ENCODE assay signal across 9 cellular contexts in genomic region chr4:108173599-108174057, GRCh38. TPM values are rescaled to one million over a fixed set of nuclear protein-coding genes. Genes with fewer than 3 reads are reported as not detected.
A peak's percentile ranks its signal among the peaks of the same experiment; 100 is the strongest.
DNase-seq lines count a peak whose midpoint lies in the region; ATAC-seq and TF ChIP-seq lines count a peak whose summit lies in the region.
"Had no signal": no experiment of that assay in that cellular context is flagged by ENCODE, and none has a peak within 500 bp of the region (broad histone marks: within the 10 kb centered on the region; RNA-seq: fewer than 3 reads in every experiment).

No MANE protein-coding gene starts in this region.

- no peak for DNase-seq in SK-N-MC (ENCODE audit: low read depth, low spot score)
- no peak for DNase-seq in fibroblast of the aortic adventitia (ENCODE audit: low read depth)
- no peak for DNase-seq in SJCRH30

- H3K4me3 ChIP-seq in GM12875 (ENCODE audit: low read depth, low read length) (peak overlapping the region; percentile 61), SK-N-MC (peak overlapping the region; percentile 68), fibroblast of the aortic adventitia (ENCODE audit: low read depth, low read length) (peak overlapping the region; percentile 62), skeletal muscle satellite cell (ENCODE audit: low read length) (peak overlapping the region; percentile 75), SJCRH30 (no peak overlapping the region)

- no peaks in the 10 kb centered on the region for H3K36me3 ChIP-seq in SK-N-MC (ENCODE audit: insufficient read depth, low read length)
- no peaks in the 10 kb centered on the region for H3K36me3 ChIP-seq in skeletal muscle satellite cell (ENCODE audit: insufficient read depth, low read length)
- no peaks in the 10 kb centered on the region for H3K36me3 ChIP-seq in SJCRH30

- H3K9me3 ChIP-seq in SK-N-MC (ENCODE audit: low read depth, low read length) (no peaks in the 10 kb centered on the region), skeletal muscle satellite cell (replicated peaks; ENCODE audit: low read length) (no peaks in the 10 kb centered on the region), SJCRH30 (replicated peaks) (no peaks in the 10 kb centered on the region)

- H3K27me3 ChIP-seq in skeletal muscle satellite cell (ENCODE audit: control insufficient read depth, insufficient read depth, low read length) (peaks cover 56% of the 10 kb centered on the region), SJCRH30 (no peaks in the 10 kb centered on the region)

- ATAC-seq in GM18907 (IDR thresholded peaks at IDR 0.05; ENCODE audit: unreplicated experiment) (no peak), HG03378 (IDR thresholded peaks at IDR 0.05; ENCODE audit: unreplicated experiment) (no peak), GM21360 (IDR thresholded peaks at IDR 0.05; ENCODE audit: unreplicated experiment) (no peak)

- peak overlapping the region; percentile 99 for H3K4me2 ChIP-seq in skeletal muscle satellite cell (ENCODE audit: low read length)

- H3K4me1 ChIP-seq in skeletal muscle satellite cell (ENCODE audit: control insufficient read depth, insufficient read depth, low read length): peaks cover 4% of the 10 kb centered on the region
- no peaks in the 10 kb centered on the region for H3K4me1 ChIP-seq in SJCRH30

- H3K27ac ChIP-seq in SK-N-MC (peak overlapping the region; percentile 71), SJCRH30 (no peak overlapping the region)

- TF ChIP-seq CTCF in GM12875 (IDR thresholded peaks at IDR 0.05; ENCODE audit: borderline replicate concordance, insufficient read depth, low read depth, low read length) (no peak), fibroblast of the aortic adventitia (IDR thresholded peaks at IDR 0.05; ENCODE audit: insufficient read depth, low read length) (no peak)

- H3K9ac ChIP-seq in SK-N-MC (ENCODE audit: insufficient read length) (peak overlapping the region; percentile 65), skeletal muscle satellite cell (ENCODE audit: low read depth, low read length) (peak overlapping the region; percentile 66)

RNA-seq across cellular contexts. Expression of gene LEF1, which starts 4.9 kb away (rescaled TPM):
- 0.63 TPM in 1 of 2 replicates, not detected in the other for total RNA-seq in fibroblast of the aortic adventitia (ENCODE audit: low replicate concordance)
- total RNA-seq in skeletal muscle satellite cell (2012; rRNA removed): 0.51 and 1.3 TPM in 2 replicates
- total RNA-seq in SJCRH30 (2014; rRNA removed; shearing (Covaris generic)): 83.9 and 84.4 TPM in 2 replicates
- total RNA-seq: bronchial epithelial cell had no signal

Comparison
In these comparisons a context has a peak if more than half of its experiments do, and no peak if none do; other contexts are left out.
1. RNA of gene LEF1, which starts 4.9 kb away (total RNA-seq): 83.9 to 84.4 TPM in SJCRH30; 0.63 TPM in fibroblast of the aortic adventitia; every median in the first group is over 10 times any median in the second.